Comparison of ENCODE assay signal across 16 cellular contexts in the genomic region with DNA sequence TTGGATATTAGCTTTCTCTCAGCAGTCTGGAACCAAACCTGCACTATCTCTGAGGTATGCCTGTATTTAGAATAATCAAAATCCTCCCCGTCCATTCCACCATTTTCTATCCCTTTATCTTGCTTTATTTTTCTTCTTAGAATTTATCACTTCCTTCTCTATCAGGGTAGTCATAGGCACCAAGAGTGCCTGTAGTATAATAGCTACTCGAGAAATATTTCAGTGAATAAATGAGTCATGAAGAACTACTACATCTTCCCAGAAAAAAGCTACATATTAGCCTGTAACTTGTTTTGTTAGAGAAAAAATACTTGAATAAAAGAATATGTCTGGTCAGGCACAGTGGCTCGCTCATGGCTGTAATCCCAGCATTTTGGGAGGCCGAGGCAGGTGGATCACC. TPM values are rescaled to one million over a fixed set of nuclear protein-coding genes. Genes with fewer than 3 reads are reported as not detected.
"Had no signal": no experiment of that assay in that cellular context is flagged by ENCODE, and none has a peak within 500 bp of the region (broad histone marks: within the 10 kb centered on the region; RNA-seq: fewer than 3 reads in every experiment).

No MANE protein-coding gene starts in this region.

- H3K27me3 ChIP-seq: hepatocyte had no signal

- H3K4me3 Mint-ChIP-seq: activated T-helper 17 cell treated with anti-CD3 and anti-CD28 coated beads, Interleukin-2, amount 50 U/mL, for 72 hours; naive B cell had no signal

- H3K4me1 ChIP-seq: parathyroid adenoma had no signal

- H3K9me3 Mint-ChIP-seq: activated T-helper 17 cell treated with anti-CD3 and anti-CD28 coated beads, Interleukin-2, amount 50 U/mL, for 72 hours; naive B cell had no signal

- DNase-seq: activated CD4-positive, alpha-beta T cell treated with anti-CD3 and anti-CD28 coated beads for 1 hour; activated CD4-positive, alpha-beta T cell treated with anti-CD3 and anti-CD28 coated beads, Interleukin-2, amount 50 U/mL, for 48 hours; activated naive CD4-positive, alpha-beta T cell treated with Interleukin-2 at 50 U/mL for 16 hours; aorta; naive B cell; retina; stimulated activated CD4-positive, alpha-beta T cell treated with anti-CD3 and anti-CD28 coated beads, Interleukin-4, amount 100 ng/mL, for 1 hour; stimulated activated naive CD4-positive, alpha-beta T cell had no signal

- H3K4me1 Mint-ChIP-seq: activated T-helper 17 cell treated with anti-CD3 and anti-CD28 coated beads, Interleukin-2, amount 50 U/mL, for 72 hours had no signal

- H3K27ac ChIP-seq: hepatocyte, parathyroid adenoma, suprapubic skin had no signal

- H3K27ac Mint-ChIP-seq: activated T-helper 17 cell treated with anti-CD3 and anti-CD28 coated beads, Interleukin-2, amount 50 U/mL, for 72 hours; naive B cell had no signal

- ATAC-seq: activated T-helper 17 cell treated with anti-CD3 and anti-CD28 coated beads, Interleukin-2, amount 50 U/mL, for 72 hours; left lobe of liver had no signal

RNA-seq across cellular contexts. Expression of gene SLC2A14, which starts 4.3 kb away (rescaled TPM):
- total RNA-seq: epithelial cell of proximal tubule, glomerular endothelial cell, lung microvascular endothelial cell had no signal
- polyA plus RNA-seq: aorta had no signal
